In the genomic region with DNA sequence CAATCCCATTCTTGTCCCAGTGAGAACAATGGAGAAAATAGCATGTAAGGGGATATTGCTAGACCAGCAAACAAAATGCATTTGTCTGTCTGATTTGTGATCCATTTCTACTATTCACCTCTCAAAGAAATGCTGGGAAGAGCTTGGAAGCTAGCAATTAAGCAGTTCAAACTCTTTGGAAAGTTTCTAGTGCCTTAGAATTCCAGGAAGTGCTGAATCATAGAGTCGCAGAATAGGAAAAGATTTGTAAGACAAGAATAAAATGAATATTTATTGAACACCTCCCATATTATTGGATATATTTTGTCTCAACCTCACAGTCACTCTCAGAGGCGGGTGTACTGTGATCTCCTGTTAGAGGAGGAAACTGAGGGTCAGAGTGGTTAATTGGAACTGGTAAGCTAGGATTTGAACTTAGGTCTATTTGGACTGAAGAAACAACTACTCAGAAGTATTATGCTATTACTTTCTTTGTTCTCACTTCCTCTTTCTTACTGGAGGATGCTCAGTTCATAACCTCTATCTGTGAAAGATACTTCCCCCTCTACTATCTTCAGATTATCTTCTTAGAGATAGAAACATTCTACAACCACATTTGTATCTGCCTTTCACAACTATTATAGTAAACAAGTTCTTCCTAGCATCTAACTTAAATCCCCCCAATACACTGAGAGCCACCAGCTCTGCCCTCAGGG, we compare ENCODE assay signal across 13 cellular contexts.
DNase-seq lines count a peak whose midpoint lies in the region; ATAC-seq, FAIRE-seq and TF ChIP-seq lines count a peak whose summit lies in the region.
"Had no signal": no experiment of that assay in that cellular context is flagged by ENCODE, and none has a peak within 500 bp of the region (broad histone marks: within the 10 kb centered on the region; RNA-seq: fewer than 3 reads in every experiment).

No MANE protein-coding gene starts in this region.

- peaks cover 7% of the 10 kb centered on the region for H3K27me3 Mint-ChIP-seq in activated CD4-positive, alpha-beta T cell treated with anti-CD3 and anti-CD28 coated beads, Interleukin-2, amount 10 ng/mL, durations not matched to agents 7 days and 5 days

- no peak for TF ChIP-seq CTCF in D721Med (IDR thresholded peaks at IDR 0.05; ENCODE audit: insufficient read depth, missing control alignments)

- no peak for DNase-seq in activated CD4-positive, alpha-beta T cell treated with anti-CD3 and anti-CD28 coated beads, Interleukin-2, amount 10 ng/mL, durations not matched to agents 7 days and 5 days
- DNase-seq in activated CD4-positive, alpha-beta T cell treated with anti-CD3 and anti-CD28 coated beads, Interleukin-2, amount 50 U/mL, for 1 hour: no peak
- DNase-seq in SKM-1 treated with dmso at 0.1 percent for 144 hours (lab: John Stamatoyannopoulos, UW; ENCODE audit: unreplicated experiment) (peak; percentile 57), D721Med (ENCODE audit: insufficient read length, low spot score) (no peak), NCI-H187 treated with DMSO at 0.1 percent for 48 hours (lab: John Stamatoyannopoulos, UW) (no peak), NCI-H345 (lab: John Stamatoyannopoulos, UW) (no peak)
- DNase-seq in activated effector memory CD4-positive, alpha-beta T cell treated with Interleukin-2 at 50 U/mL for 16 hours: no peak
- DNase-seq: activated CD4-positive, alpha-beta memory T cell treated with anti-CD3 and anti-CD28 coated beads for 36 hours; NCI-H524 treated with DMSO at 0.1 percent for 48 hours had no signal

- peak; percentile 64 for ATAC-seq in HG03060 (IDR thresholded peaks at IDR 0.05; ENCODE audit: low read depth, unreplicated experiment)

- FAIRE-seq in D721Med (lab: Jason Lieb, UNC): no peak
- FAIRE-seq: A204.1, colon, H1 had no signal

- peaks cover 11% of the 10 kb centered on the region for H3K4me1 Mint-ChIP-seq in activated CD4-positive, alpha-beta T cell treated with anti-CD3 and anti-CD28 coated beads, Interleukin-2, amount 10 ng/mL, durations not matched to agents 7 days and 5 days

- POLR2A ChIA-PET in activated CD4-positive, alpha-beta T cell treated with anti-CD3 and anti-CD28 coated beads, Interleukin-2, amount 10 ng/mL, durations not matched to agents 7 days and 5 days (lab: Charles Lee): no interaction called here

- H3K4me3 Mint-ChIP-seq in activated CD4-positive, alpha-beta T cell treated with anti-CD3 and anti-CD28 coated beads, Interleukin-2, amount 10 ng/mL, durations not matched to agents 7 days and 5 days: no peak overlapping the region
- H3K4me3 Mint-ChIP-seq: activated CD4-positive, alpha-beta memory T cell treated with anti-CD3 and anti-CD28 coated beads for 36 hours had no signal

- CTCF ChIA-PET in activated CD4-positive, alpha-beta T cell treated with anti-CD3 and anti-CD28 coated beads, Interleukin-2, amount 10 ng/mL, durations not matched to agents 7 days and 5 days (lab: Charles Lee): interaction anchor here (1.0 to 1.3 kb wide), 2 partner anchors 10 to 13 kb away, joined by 3 to 4 read pairs; no protein-coding TSS in a partner anchor

- peak overlapping the region; percentile 26 for H3K27ac Mint-ChIP-seq in activated CD4-positive, alpha-beta T cell treated with anti-CD3 and anti-CD28 coated beads, Interleukin-2, amount 10 ng/mL, durations not matched to agents 7 days and 5 days
- H3K27ac Mint-ChIP-seq: activated CD4-positive, alpha-beta memory T cell treated with anti-CD3 and anti-CD28 coated beads for 36 hours had no signal

- H3K36me3 Mint-ChIP-seq in activated CD4-positive, alpha-beta T cell treated with anti-CD3 and anti-CD28 coated beads, Interleukin-2, amount 10 ng/mL, durations not matched to agents 7 days and 5 days (ENCODE audit: low read depth): no peaks in the 10 kb centered on the region
- H3K36me3 Mint-ChIP-seq: activated CD4-positive, alpha-beta memory T cell treated with anti-CD3 and anti-CD28 coated beads for 36 hours had no signal

- no peaks in the 10 kb centered on the region for H3K9me3 Mint-ChIP-seq in activated CD4-positive, alpha-beta T cell treated with anti-CD3 and anti-CD28 coated beads, Interleukin-2, amount 10 ng/mL, durations not matched to agents 7 days and 5 days
- H3K9me3 Mint-ChIP-seq: activated CD4-positive, alpha-beta memory T cell treated with anti-CD3 and anti-CD28 coated beads for 36 hours had no signal
